Comparison of ENCODE assay signal across 8 cellular contexts in genomic region chr2:134258684-134259408, GRCh38. TPM values are rescaled to one million over a fixed set of nuclear protein-coding genes. Genes with fewer than 3 reads are reported as not detected.
A peak's percentile ranks its signal among the peaks of the same experiment; 100 is the strongest.
DNase-seq lines count a peak whose midpoint lies in the region; ATAC-seq and TF ChIP-seq lines count a peak whose summit lies in the region.

No MANE protein-coding gene starts in this region.

- peak overlapping the region; percentile 76 for H3K4me3 Mint-ChIP-seq in activated naive CD8-positive, alpha-beta T cell

- no peaks in the 10 kb centered on the region for H3K9me3 ChIP-seq in BE2C

- H3K27me3 ChIP-seq in BE2C = no peaks in the 10 kb centered on the region

- H3K36me3 ChIP-seq in BE2C = no peaks in the 10 kb centered on the region

- no peaks in the 10 kb centered on the region for H3K9me3 Mint-ChIP-seq in activated naive CD8-positive, alpha-beta T cell (ENCODE audit: low read depth)

- no peaks in the 10 kb centered on the region for H3K27me3 Mint-ChIP-seq in activated naive CD8-positive, alpha-beta T cell

- peaks cover 91% of the 10 kb centered on the region for H3K4me1 Mint-ChIP-seq in activated naive CD8-positive, alpha-beta T cell (ENCODE audit: low read depth)

- H3K27ac Mint-ChIP-seq in activated naive CD8-positive, alpha-beta T cell = peak overlapping the region; percentile 80

- intact Hi-C loops in sciatic nerve (cut with DNase I) = loop anchor here (10.0 kb wide), 1 partner anchor 146 kb away; no protein-coding TSS in a partner anchor

- DNase-seq in KG1 (lab: John Stamatoyannopoulos, UW) (peak; percentile 19), sciatic nerve (ENCODE audit: low spot score) (no peak), BE2C (no peak), RKO (ENCODE audit: low spot score) (no peak), hepatic stellate cell (ENCODE audit: low spot score) (no peak)

- peaks cover 16% of the 10 kb centered on the region for H3K36me3 Mint-ChIP-seq in activated naive CD8-positive, alpha-beta T cell

- TF ChIP-seq CTCF in BE2C (IDR thresholded peaks at IDR 0.05; ENCODE audit: low read depth, low read length) = no peak

- no peaks in the 10 kb centered on the region for H3K4me1 ChIP-seq in BE2C

- no peak overlapping the region for H3K4me3 ChIP-seq in BE2C (ENCODE audit: low read depth, low read length)

- ATAC-seq in GM18870 (IDR thresholded peaks at IDR 0.05; ENCODE audit: unreplicated experiment) (peak; percentile 41), sciatic nerve (peak; percentile 73), HG02610 (IDR thresholded peaks at IDR 0.05; ENCODE audit: unreplicated experiment) (no peak)

RNA-seq across cellular contexts. Expression of gene MGAT5, which starts 5.0 kb away (rescaled TPM):
- total RNA-seq in sciatic nerve = 49.6 TPM
- 20.4 TPM for polyA plus RNA-seq in BE2C (2012; ENCODE audit: insufficient read depth, insufficient read length, low read depth)
